ENCODE assay signal across 8 cellular contexts in genomic region chr9:135702002-135702721, GRCh38. TPM values are rescaled to one million over a fixed set of nuclear protein-coding genes. Genes with fewer than 3 reads are reported as not detected.
DNase-seq lines count a peak whose midpoint lies in the region; ATAC-seq and TF ChIP-seq lines count a peak whose summit lies in the region.

KCNT1 (plus strand) TSS chr9:135702185; CDS start chr9:135702259, 74 bp downstream.

- no peak within 1 kb of the TSS for H3K4me3 Mint-ChIP-seq in nephron progenitor cell

- no peak for TF ChIP-seq EP300 in esophagus muscularis mucosa (IDR thresholded peaks at IDR 0.05)

- H3K27ac Mint-ChIP-seq in nephron progenitor cell, result no peak within 1 kb of the TSS

- H3K4me3 ChIP-seq in esophagus muscularis mucosa (peak within 1 kb of the TSS; percentile 10 to 47 (median 23)), tibial artery (peak within 1 kb of the TSS in 1 of 2 donors; percentile 24)

- no peak within 1 kb of the TSS for H3K27ac ChIP-seq in esophagus muscularis mucosa (replicated peaks in 1 of 4)
- H3K27ac ChIP-seq in tibial artery, result no peak within 1 kb of the TSS

- H3K9me3 ChIP-seq in esophagus muscularis mucosa (no peaks in the 10 kb centered on the region), tibial artery (no peaks in the 10 kb centered on the region)

- no peak for TF ChIP-seq POLR2A in esophagus muscularis mucosa (IDR thresholded peaks at IDR 0.05; ENCODE audit: low read depth)

- WGBS in esophagus muscularis mucosa, result 0% methylated on average over 13 of the region's 63 CpGs

- H3K9me3 Mint-ChIP-seq in nephron progenitor cell, result no peaks in the 10 kb centered on the region

- intact Hi-C loops in esophagus muscularis mucosa (cut with DNase I), result no loop called here
- intact Hi-C loops in tibial artery (cut with DNase I; ENCODE audit: low total_unique reads), result no loop called here

- H3K4me1 ChIP-seq in esophagus muscularis mucosa (peaks cover 11 to 19% (median 16%) of the 10 kb centered on the region in 4 donors), tibial artery (peaks cover 0 to 19% (median 14%) of the 10 kb centered on the region in 4 donors)

- H3K4me1 Mint-ChIP-seq in nephron progenitor cell, result peaks cover 4% of the 10 kb centered on the region

- TF ChIP-seq CTCF in esophagus muscularis mucosa (IDR thresholded peaks at IDR 0.05) (peak; percentile 71 to 98 (median 82)), nephron progenitor cell (IDR thresholded peaks at IDR 0.05) (peak; percentile 94), tibial artery (IDR thresholded peaks at IDR 0.05) (peak; percentile 75 to 91)

- H3K36me3 ChIP-seq in esophagus muscularis mucosa (no peaks in the 10 kb centered on the region), tibial artery (no peaks in the 10 kb centered on the region)

- no peak for ATAC-seq in GM21737 (IDR thresholded peaks at IDR 0.05; ENCODE audit: unreplicated experiment)

- H3K27me3 ChIP-seq in esophagus muscularis mucosa, result peaks cover 5 to 82% (median 26%) of the 10 kb centered on the region in 4 donors
- H3K27me3 ChIP-seq in tibial artery, result peaks cover 0 to 69% of the 10 kb centered on the region in 2 donors

- peak; percentile 56 to 71 for DNase-seq in NOMO-1 (lab: John Stamatoyannopoulos, UW; ENCODE audit: unreplicated experiment in 2 of 2)
- no peak for DNase-seq in NOMO-1 treated with dmso at 0.1 percent for 144 hours (lab: John Stamatoyannopoulos, UW; ENCODE audit: unreplicated experiment)
- peak; percentile 39 for DNase-seq in NCI-H226
- DNase-seq in activated CD8-positive, alpha-beta memory T cell treated with anti-CD3 and anti-CD28 coated beads, Interleukin-2, amount 50 U/mL, for 48 hours, result peak; percentile 93
- DNase-seq in esophagus muscularis mucosa (ENCODE audit: extremely low spot score), result no peak
- peak; percentile 89 for DNase-seq in nephron progenitor cell
- no peak for DNase-seq in tibial artery

- peaks cover 54% of the 10 kb centered on the region for H3K27me3 Mint-ChIP-seq in nephron progenitor cell (ENCODE audit: low read depth, poor library complexity)

- no peaks in the 10 kb centered on the region for H3K36me3 Mint-ChIP-seq in nephron progenitor cell (ENCODE audit: low read depth)

RNA-seq across cellular contexts. Expression of gene KCNT1, which starts in this region (rescaled TPM):
- total RNA-seq in esophagus muscularis mucosa, result under 1 TPM in 2 of 4 donors, not detected in 2; 0.06 to 0.17 TPM

Comparison
In these comparisons a context has a peak if more than half of its experiments do, and no peak if none do; other contexts are left out.
1. DNase-seq: peak in NOMO-1 (2 of 2), NCI-H226 (single experiment), activated CD8-positive, alpha-beta memory T cell treated with anti-CD3 and anti-CD28 coated beads, Interleukin-2, amount 50 U/mL, for 48 hours (single experiment) and nephron progenitor cell (single experiment); none in NOMO-1 treated with dmso at 0.1 percent for 144 hours (single experiment), esophagus muscularis mucosa (single experiment) and tibial artery (0 of 2).
2. Peak in every context shown above with its lines, with median percentiles within 50 percentile points of each other: CTCF ChIP-seq.